ENCODE assay signal across 31 cellular contexts in the genomic region with DNA sequence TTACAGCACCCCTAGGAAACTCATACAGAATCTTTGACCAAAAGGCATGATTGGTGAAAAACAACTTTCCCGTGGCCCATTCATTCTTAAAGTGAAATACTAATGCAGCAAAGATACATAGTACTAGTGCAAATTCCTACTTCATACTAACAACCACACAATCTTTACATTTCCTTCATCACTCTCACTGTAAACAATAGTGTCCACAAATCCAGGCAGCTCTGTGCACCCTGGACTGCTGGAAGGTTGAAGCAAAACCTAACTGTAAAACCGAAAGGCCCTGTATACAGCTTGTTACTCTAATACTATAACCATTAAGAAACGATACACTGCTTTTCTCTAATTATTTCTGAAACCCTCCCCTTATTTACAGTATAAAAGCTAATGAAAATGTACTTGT.
"Had no signal": no experiment of that assay in that cellular context is flagged by ENCODE, and none has a peak within 500 bp of the region (broad histone marks: within the 10 kb centered on the region; RNA-seq: fewer than 3 reads in every experiment).

No MANE protein-coding gene starts in this region.

- H3K4me2 ChIP-seq: PC-9 had no signal

- H3K27ac Mint-ChIP-seq: activated CD4-positive, alpha-beta T cell treated with anti-CD3 and anti-CD28 coated beads, Interleukin-2, amount 10 ng/mL, durations not matched to agents 24 days and 14 days; activated CD8-positive, alpha-beta T cell treated with anti-CD3 and anti-CD28 coated beads for 36 hours; activated naive CD4-positive, alpha-beta T cell treated with anti-CD3 and anti-CD28 coated beads, Interleukin-2, amount 50 U/mL, for 24 hours; activated naive CD8-positive, alpha-beta T cell treated with anti-CD3 and anti-CD28 coated beads, Interleukin-2, amount 10 ng/mL, durations not matched to agents 7 days and 5 days; activated T-cell treated with anti-CD3 and anti-CD28 coated beads, Interleukin-2, amount 50 U/mL, for 72 hours; activated T-helper 17 cell treated with anti-CD3 and anti-CD28 coated beads, Interleukin-2, amount 50 U/mL, for 72 hours; T-cell; T-helper 17 cell had no signal

- H3K36me3 ChIP-seq: adrenal gland, breast epithelium had no signal

- ATAC-seq: activated CD8-positive, alpha-beta T cell treated with anti-CD3 and anti-CD28 coated beads for 36 hours; activated T-cell treated with anti-CD3 and anti-CD28 coated beads, Interleukin-2, amount 50 U/mL, for 72 hours; activated T-helper 17 cell treated with anti-CD3 and anti-CD28 coated beads, Interleukin-2, amount 50 U/mL, for 72 hours; body of pancreas; Right ventricle myocardium inferior; SK-N-SH treated with all-trans-retinoic acid at 6 μM for 48 hours; T-cell; T-helper 17 cell had no signal

- H3K9me3 ChIP-seq: adrenal gland, body of pancreas, breast epithelium had no signal

- FAIRE-seq: astrocyte, RCC 7860 had no signal

- DNase-seq: activated CD4-positive, alpha-beta T cell treated with anti-CD3 and anti-CD28 coated beads, Interleukin-2, amount 10 ng/mL, durations not matched to agents 24 days and 14 days; activated CD4-positive, alpha-beta T cell treated with anti-CD3 and anti-CD28 coated beads, Interleukin-2, amount 50 U/mL, for 4 hours; activated CD8-positive, alpha-beta T cell treated with anti-CD3 and anti-CD28 coated beads for 36 hours; activated effector memory CD4-positive, alpha-beta T cell treated with anti-CD3 and anti-CD28 coated beads, Interleukin-2, amount 50 U/mL, for 16 hours; activated naive CD4-positive, alpha-beta T cell; activated naive CD8-positive, alpha-beta T cell treated with anti-CD3 and anti-CD28 coated beads, Interleukin-2, amount 10 ng/mL, durations not matched to agents 7 days and 5 days; activated T-cell treated with anti-CD3 and anti-CD28 coated beads, Interleukin-2, amount 50 U/mL, for 1 hour; activated T-cell treated with anti-CD3 and anti-CD28 coated beads, Interleukin-2, amount 50 U/mL, for 72 hours; adrenal gland; body of pancreas; Karpas-422; NCI-H1105; NCI-H1436; NCI-H1694 treated with DMSO at 0.1 percent for 48 hours; NCI-H2029; NCI-H345; NCI-H524 treated with DMSO at 0.1 percent for 48 hours; NK-92 treated with Interleukin-12 subunit alpha and Interleukin-12 subunit beta, amount 100 ng/mL, for 24 hours; PC-9; SIG-M5; T-cell; T-helper 17 cell; T-helper 9 cell had no signal

- H3K4me3 ChIP-seq: adrenal gland, body of pancreas, breast epithelium, PC-9 had no signal

- H3K27ac ChIP-seq: adrenal gland, body of pancreas, breast epithelium, PC-9, RWPE1 had no signal

- H3K36me3 Mint-ChIP-seq: activated naive CD4-positive, alpha-beta T cell treated with anti-CD3 and anti-CD28 coated beads, Interleukin-2, amount 50 U/mL, for 24 hours; activated naive CD8-positive, alpha-beta T cell treated with anti-CD3 and anti-CD28 coated beads, Interleukin-2, amount 10 ng/mL, durations not matched to agents 7 days and 5 days; T-cell had no signal

- H3K4me3 Mint-ChIP-seq: activated CD4-positive, alpha-beta T cell treated with anti-CD3 and anti-CD28 coated beads, Interleukin-2, amount 10 ng/mL, durations not matched to agents 24 days and 14 days; activated CD8-positive, alpha-beta T cell treated with anti-CD3 and anti-CD28 coated beads for 36 hours; activated naive CD4-positive, alpha-beta T cell treated with anti-CD3 and anti-CD28 coated beads, Interleukin-2, amount 50 U/mL, for 24 hours; activated naive CD8-positive, alpha-beta T cell treated with anti-CD3 and anti-CD28 coated beads, Interleukin-2, amount 10 ng/mL, durations not matched to agents 7 days and 5 days; activated T-cell treated with anti-CD3 and anti-CD28 coated beads, Interleukin-2, amount 50 U/mL, for 72 hours; activated T-helper 17 cell treated with anti-CD3 and anti-CD28 coated beads, Interleukin-2, amount 50 U/mL, for 72 hours; T-cell; T-helper 17 cell had no signal

- H3K27me3 ChIP-seq: adrenal gland, body of pancreas, breast epithelium had no signal

- H3K9me3 Mint-ChIP-seq: activated CD4-positive, alpha-beta T cell treated with anti-CD3 and anti-CD28 coated beads, Interleukin-2, amount 10 ng/mL, durations not matched to agents 24 days and 14 days; activated CD8-positive, alpha-beta T cell treated with anti-CD3 and anti-CD28 coated beads for 36 hours; activated naive CD8-positive, alpha-beta T cell treated with anti-CD3 and anti-CD28 coated beads, Interleukin-2, amount 10 ng/mL, durations not matched to agents 7 days and 5 days; activated T-cell treated with anti-CD3 and anti-CD28 coated beads, Interleukin-2, amount 50 U/mL, for 72 hours; T-cell had no signal

- H3K4me1 Mint-ChIP-seq: activated naive CD4-positive, alpha-beta T cell treated with anti-CD3 and anti-CD28 coated beads, Interleukin-2, amount 50 U/mL, for 24 hours; activated naive CD8-positive, alpha-beta T cell treated with anti-CD3 and anti-CD28 coated beads, Interleukin-2, amount 10 ng/mL, durations not matched to agents 7 days and 5 days; activated T-helper 17 cell treated with anti-CD3 and anti-CD28 coated beads, Interleukin-2, amount 50 U/mL, for 72 hours; T-cell had no signal

- H2AFZ ChIP-seq: PC-9 had no signal
